14 cellular contexts compared by ENCODE assay signal in genomic region chr4:70269674-70270073, GRCh38. TPM values are rescaled to one million over a fixed set of nuclear protein-coding genes. Genes with fewer than 3 reads are reported as not detected.
A peak's percentile ranks its signal among the peaks of the same experiment; 100 is the strongest.
DNase-seq lines count a peak whose midpoint lies in the region; ATAC-seq and TF ChIP-seq lines count a peak whose summit lies in the region.
"Had no signal": no experiment of that assay in that cellular context is flagged by ENCODE, and none has a peak within 500 bp of the region (broad histone marks: within the 10 kb centered on the region; RNA-seq: fewer than 3 reads in every experiment).

No MANE protein-coding gene starts in this region.

- H3K27me3 Mint-ChIP-seq in mesothelial cell of epicardium (ENCODE audit: low read depth) = no peaks in the 10 kb centered on the region

- no peak overlapping the region for H3K4me3 Mint-ChIP-seq in mesothelial cell of epicardium

- TF ChIP-seq RAD21 in Ishikawa (IDR thresholded peaks at IDR 0.05; ENCODE audit: low read depth) = peak; percentile 25

- ATAC-seq in SK-N-SH treated with all-trans-retinoic acid at 6 μM for 48 hours (0 out of 3 replicates have a peak, but pooled peaks have one; percentile 28), upper lobe of left lung (ENCODE audit: low FRiP score in 2 of 2) (no peak)

- no peaks in the 10 kb centered on the region for H3K4me1 ChIP-seq in upper lobe of left lung

- TF ChIP-seq POLR2A in upper lobe of left lung (IDR thresholded peaks at IDR 0.05) = no peak

- H3K4me3 ChIP-seq in upper lobe of left lung = no peak overlapping the region

- H3K27ac ChIP-seq in upper lobe of left lung = no peak overlapping the region

- no peaks in the 10 kb centered on the region for H3K9me3 ChIP-seq in upper lobe of left lung

- no peaks in the 10 kb centered on the region for H3K36me3 ChIP-seq in upper lobe of left lung

- H3K4me1 Mint-ChIP-seq in mesothelial cell of epicardium = no peaks in the 10 kb centered on the region

- H3K36me3 Mint-ChIP-seq in mesothelial cell of epicardium = no peaks in the 10 kb centered on the region

- no peaks in the 10 kb centered on the region for H3K27me3 ChIP-seq in upper lobe of left lung

- peaks cover 5% of the 10 kb centered on the region for H3K9me3 Mint-ChIP-seq in mesothelial cell of epicardium

- no peak for TF ChIP-seq CTCF in mesothelial cell of epicardium (IDR thresholded peaks at IDR 0.05; ENCODE audit: unreplicated experiment)
- TF ChIP-seq CTCF in upper lobe of left lung (IDR thresholded peaks at IDR 0.05) = no peak

- TF ChIP-seq EP300 in Ishikawa (IDR thresholded peaks at IDR 0.05; ENCODE audit: borderline replicate concordance) = no peak
- TF ChIP-seq EP300 in upper lobe of left lung (IDR thresholded peaks at IDR 0.05) = no peak

- 4 to 8% methylated on average over 1 of the region's 1 CpG for WGBS in upper lobe of left lung, 2 donors

- H3K27ac Mint-ChIP-seq in mesothelial cell of epicardium = no peak overlapping the region

- DNase-seq in DMS114 treated with DMSO at 0.1 percent for 48 hours (lab: John Stamatoyannopoulos, UW; ENCODE audit: unreplicated experiment) (peak; percentile 3), left kidney (ENCODE audit: low read depth, low spot score) (peak; percentile 12), mesothelial cell of epicardium (ENCODE audit: low spot score in 2 of 2, unreplicated experiment in 2 of 2) (no peak), upper lobe of left lung (no peak)
- no peak for DNase-seq in activated CD8-positive, alpha-beta memory T cell treated with anti-CD3 and anti-CD28 coated beads for 24 hours
- no peak for DNase-seq in stimulated activated naive CD4-positive, alpha-beta T cell (lab: John Stamatoyannopoulos, UW)
- DNase-seq: activated CD4-positive, alpha-beta T cell treated with anti-CD3 and anti-CD28 coated beads, Interleukin-2, amount 50 U/mL, for 4 hours; activated naive CD4-positive, alpha-beta T cell treated with Interleukin-2 at 50 U/mL for 16 hours; DMS79 treated with DMSO at 0.1 percent for 48 hours; HCEC 1CT; NCI-H1436; SIG-M5 had no signal

TF ChIP-seq in Ishikawa, 13 proteins besides CTCF, POLR2A, EP300 and RAD21:
- TF ChIP-seq MAX (IDR thresholded peaks at IDR 0.05) = no peak
- TF ChIP-seq YY1 (IDR thresholded peaks at IDR 0.05; ENCODE audit: low read depth) = 0 out of 2 replicates have a peak, but pooled peaks have one; percentile 25

TF ChIP-seq in SK-N-SH treated with all-trans-retinoic acid at 6 μM for 48 hours, 23 proteins besides CTCF, POLR2A, EP300 and RAD21:
- TF ChIP-seq ZFP3 (CRISPR knock-in tag; IDR thresholded peaks at IDR 0.05) = no peak
- TF ChIP-seq, protein P1, sequence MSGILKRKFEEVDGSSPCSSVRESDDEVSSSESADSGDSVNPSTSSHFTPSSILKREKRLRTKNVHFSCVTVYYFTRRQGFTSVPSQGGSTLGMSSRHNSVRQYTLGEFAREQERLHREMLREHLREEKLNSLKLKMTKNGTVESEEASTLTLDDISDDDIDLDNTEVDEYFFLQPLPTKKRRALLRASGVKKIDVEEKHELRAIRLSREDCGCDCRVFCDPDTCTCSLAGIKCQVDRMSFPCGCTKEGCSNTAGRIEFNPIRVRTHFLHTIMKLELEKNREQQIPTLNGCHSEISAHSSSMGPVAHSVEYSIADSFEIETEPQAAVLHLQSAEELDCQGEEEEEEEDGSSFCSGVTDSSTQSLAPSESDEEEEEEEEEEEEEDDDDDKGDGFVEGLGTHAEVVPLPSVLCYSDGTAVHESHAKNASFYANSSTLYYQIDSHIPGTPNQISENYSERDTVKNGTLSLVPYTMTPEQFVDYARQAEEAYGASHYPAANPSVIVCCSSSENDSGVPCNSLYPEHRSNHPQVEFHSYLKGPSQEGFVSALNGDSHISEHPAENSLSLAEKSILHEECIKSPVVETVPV (CRISPR knock-in tag; IDR thresholded peaks at IDR 0.05) = no peak
- TF ChIP-seq ZFP30 (CRISPR knock-in tag; IDR thresholded peaks at IDR 0.05) = no peak
TF ChIP-seq in SK-N-SH treated with all-trans-retinoic acid at 6 μM for 48 hours: peak in this region for 0.

RNA-seq across cellular contexts. Expression of gene CSN3, which starts 27.3 kb away (rescaled TPM):
- not detected in 3 replicates for total RNA-seq in mesothelial cell of epicardium
- total RNA-seq in upper lobe of left lung = not detected

RNA-seq across cellular contexts. Expression of gene FDCSP, which starts 43.8 kb away (rescaled TPM):
- total RNA-seq in mesothelial cell of epicardium (0.72 to 1.5 TPM (median 0.75 TPM) in 3 replicates), upper lobe of left lung (under 1 TPM in 1 of 6 donors, not detected in 5; 0.51 TPM)

Comparison
In these comparisons a context has a peak if more than half of its experiments do, and no peak if none do; other contexts are left out.
1. DNase-seq: peak in DMS114 treated with DMSO at 0.1 percent for 48 hours (single experiment) and left kidney (single experiment); none in activated CD8-positive, alpha-beta memory T cell treated with anti-CD3 and anti-CD28 coated beads for 24 hours (single experiment), mesothelial cell of epicardium (0 of 2), stimulated activated naive CD4-positive, alpha-beta T cell (0 of 6) and upper lobe of left lung (0 of 2).